In genomic region chr6:149862901-149863595, GRCh38 we compare ENCODE assay signal across 8 cellular contexts. TPM values are rescaled to one million over a fixed set of nuclear protein-coding genes. Genes with fewer than 3 reads are reported as not detected.
A peak's percentile ranks its signal among the peaks of the same experiment; 100 is the strongest.
DNase-seq lines count a peak whose midpoint lies in the region; ATAC-seq and TF ChIP-seq lines count a peak whose summit lies in the region.

No MANE protein-coding gene starts in this region.

- DNase-seq in AML-193 (lab: John Stamatoyannopoulos, UW) (peak; percentile 69 to 73), ureter (ENCODE audit: low spot score) (peak; percentile 79)
- peak; percentile 48 for DNase-seq in activated naive CD4-positive, alpha-beta T cell treated with anti-CD3 and anti-CD28 coated beads, Interleukin-2, amount 10 ng/mL, durations not matched to agents 7 days and 5 days

- H3F3A ChIP-seq in OCI-LY1 (ENCODE audit: insufficient read depth, low read length) (no peaks in the 10 kb centered on the region), neural cell (ENCODE audit: insufficient read depth, low read length, poor library complexity, severe bottlenecking) (peaks cover 3% of the 10 kb centered on the region)

- H3K27ac ChIP-seq in OCI-LY1 (ENCODE audit: low read depth, low read length, poor library complexity, severe bottlenecking), result no peak overlapping the region
- peak overlapping the region; percentile 72 to 95 (median 93) for H3K27ac ChIP-seq in gastroesophageal sphincter
- H3K27ac ChIP-seq in neural cell (ENCODE audit: low read length), result peak overlapping the region; percentile 67

- H3K27me3 Mint-ChIP-seq in activated naive CD4-positive, alpha-beta T cell treated with anti-CD3 and anti-CD28 coated beads, Interleukin-2, amount 10 ng/mL, durations not matched to agents 7 days and 5 days, result peaks cover 36% of the 10 kb centered on the region

- H3K9ac ChIP-seq in OCI-LY1 (ENCODE audit: low read length) (no peak overlapping the region; the same call in 1 of the 2 replicates), neural cell (ENCODE audit: low read length) (peak overlapping the region; percentile 84)

- no peak overlapping the region for H3K27ac Mint-ChIP-seq in activated naive CD4-positive, alpha-beta T cell treated with anti-CD3 and anti-CD28 coated beads, Interleukin-2, amount 10 ng/mL, durations not matched to agents 7 days and 5 days

- ATAC-seq in GM19025 (IDR thresholded peaks at IDR 0.05; ENCODE audit: low read depth, unreplicated experiment) (peak; percentile 9), HG03354 (IDR thresholded peaks at IDR 0.05; ENCODE audit: poor library complexity, severe bottlenecking, unreplicated experiment) (peak; percentile 43), gastroesophageal sphincter (peak; percentile 59)

- peaks cover 11% of the 10 kb centered on the region for H3K4me1 ChIP-seq in OCI-LY1 (ENCODE audit: insufficient read depth, low read length, severe bottlenecking)
- peaks cover 0 to 38% (median 5%) of the 10 kb centered on the region in 3 donors for H3K4me1 ChIP-seq in gastroesophageal sphincter

- WGBS in gastroesophageal sphincter (ENCODE audit: low coverage in 1 of 2), 2 donors, result 1 to 6% methylated on average over 3 to 15 of the region's 54 CpGs

- H3K36me3 Mint-ChIP-seq in activated naive CD4-positive, alpha-beta T cell treated with anti-CD3 and anti-CD28 coated beads, Interleukin-2, amount 10 ng/mL, durations not matched to agents 7 days and 5 days, result no peaks in the 10 kb centered on the region

- TF ChIP-seq EP300 in gastroesophageal sphincter (IDR thresholded peaks at IDR 0.05) (no peak), neural cell (conservative IDR thresholded peaks at IDR 0.05; ENCODE audit: poor library complexity, severe bottlenecking) (no peak)

- no peaks in the 10 kb centered on the region for H4K20me1 ChIP-seq in OCI-LY1 (ENCODE audit: insufficient read depth, low read length)
- no peaks in the 10 kb centered on the region for H4K20me1 ChIP-seq in neural cell (ENCODE audit: insufficient read depth)

- TF ChIP-seq RAD21 in neural cell (conservative IDR thresholded peaks at IDR 0.05), result no peak

- 0 out of 2 replicates have a peak, but pooled peaks cover 5% of the 10 kb centered on the region for H3K27me3 ChIP-seq in OCI-LY1 (ENCODE audit: insufficient read depth, low read length)
- H3K27me3 ChIP-seq in gastroesophageal sphincter, result no peaks in the 10 kb centered on the region
- H3K27me3 ChIP-seq in neural cell (ENCODE audit: insufficient read depth, low read depth, low read length), result no peaks in the 10 kb centered on the region

- peaks cover 17% of the 10 kb centered on the region for H3K4me1 Mint-ChIP-seq in activated naive CD4-positive, alpha-beta T cell treated with anti-CD3 and anti-CD28 coated beads, Interleukin-2, amount 10 ng/mL, durations not matched to agents 7 days and 5 days

- TF ChIP-seq CTCF in OCI-LY1 (IDR thresholded peaks at IDR 0.05; ENCODE audit: low read length) (no peak), gastroesophageal sphincter (IDR thresholded peaks at IDR 0.05) (no peak), neural cell (IDR thresholded peaks at IDR 0.05; ENCODE audit: poor library complexity, severe bottlenecking) (peak; percentile 20)

- H3K9me3 Mint-ChIP-seq in activated naive CD4-positive, alpha-beta T cell treated with anti-CD3 and anti-CD28 coated beads, Interleukin-2, amount 10 ng/mL, durations not matched to agents 7 days and 5 days, result no peaks in the 10 kb centered on the region

- CTCF ChIA-PET in activated naive CD4-positive, alpha-beta T cell treated with anti-CD3 and anti-CD28 coated beads, Interleukin-2, amount 10 ng/mL, durations not matched to agents 7 days and 5 days (lab: Charles Lee), result interaction anchor here (1.1 to 3.3 kb wide), 5 partner anchors 9 to 140 kb away, joined by 3 to 12 read pairs (median 3); no protein-coding TSS in a partner anchor

- H3K4me2 ChIP-seq in OCI-LY1 (ENCODE audit: low read length) (peak overlapping the region; percentile 74), neural cell (ENCODE audit: low read length) (peak overlapping the region; percentile 16)

- H3K79me2 ChIP-seq in OCI-LY1 (ENCODE audit: insufficient read depth, low read length), result no peaks in the 10 kb centered on the region
- peaks cover 24% of the 10 kb centered on the region for H3K79me2 ChIP-seq in neural cell (replicated peaks; ENCODE audit: insufficient read depth, low read length)

- H3K9me3 ChIP-seq in OCI-LY1 (ENCODE audit: low read length) (no peaks in the 10 kb centered on the region), gastroesophageal sphincter (no peaks in the 10 kb centered on the region), neural cell (ENCODE audit: low read length) (no peaks in the 10 kb centered on the region)

- no peaks in the 10 kb centered on the region for H3K9me2 ChIP-seq in OCI-LY1 (ENCODE audit: low read depth, low read length)
- H3K9me2 ChIP-seq in neural cell (ENCODE audit: insufficient read depth, low read length), result no peaks in the 10 kb centered on the region

- H3K4me3 ChIP-seq in OCI-LY1 (ENCODE audit: low read depth, low read length, poor library complexity, severe bottlenecking) (peak overlapping the region; percentile 64), gastroesophageal sphincter (peak overlapping the region; percentile 52 to 87), neural cell (ENCODE audit: low read length) (peak overlapping the region; percentile 70)

- peak in 1 of 2 donors; percentile 44 for TF ChIP-seq POLR2A in gastroesophageal sphincter (IDR thresholded peaks at IDR 0.05)

- H3K4me3 Mint-ChIP-seq in activated naive CD4-positive, alpha-beta T cell treated with anti-CD3 and anti-CD28 coated beads, Interleukin-2, amount 10 ng/mL, durations not matched to agents 7 days and 5 days, result peak overlapping the region; percentile 80

- H2AFZ ChIP-seq in OCI-LY1 (ENCODE audit: low read length) (no peak overlapping the region), neural cell (ENCODE audit: low read depth, low read length) (no peak overlapping the region)

- H3K36me3 ChIP-seq in OCI-LY1 (ENCODE audit: insufficient read depth, low read length) (no peaks in the 10 kb centered on the region), gastroesophageal sphincter (no peaks in the 10 kb centered on the region), neural cell (ENCODE audit: insufficient read depth, low read length) (no peaks in the 10 kb centered on the region)

TF ChIP-seq in neural cell, 6 proteins besides CTCF, POLR2A, EP300 and RAD21:
- TF ChIP-seq POLR2AphosphoS5 (IDR thresholded peaks at IDR 0.05), result peak; percentile 38
- no peak for TF ChIP-seq MXI1 (conservative IDR thresholded peaks at IDR 0.05; ENCODE audit: poor library complexity, severe bottlenecking)
- TF ChIP-seq SMC3 (conservative IDR thresholded peaks at IDR 0.05; ENCODE audit: poor library complexity), result no peak
- no peak for TF ChIP-seq EZH2 (IDR thresholded peaks at IDR 0.05; ENCODE audit: borderline replicate concordance, insufficient read depth, low read length, poor library complexity, severe bottlenecking)
- TF ChIP-seq TAF1 (IDR thresholded peaks at IDR 0.05; ENCODE audit: low read depth), result peak; percentile 19
- no peak for TF ChIP-seq REST (IDR thresholded peaks at IDR 0.05; ENCODE audit: borderline replicate concordance)

RNA-seq across cellular contexts. Expression of gene LRP11, which starts 1.1 kb away (rescaled TPM):
- 10 to 100 TPM; 17.9 to 33.3 (median 29.6) TPM for total RNA-seq in gastroesophageal sphincter
- polyA plus RNA-seq in neural cell, result 53.5 and 57.0 TPM in 2 replicates
- polyA minus RNA-seq in neural cell, result 70.6 and 71.3 TPM in 2 replicates
- total RNA-seq in ureter, result 73.6 TPM

RNA-seq across cellular contexts. Expression of gene RAET1E, which starts 34.9 kb away (rescaled TPM):
- total RNA-seq in gastroesophageal sphincter, result under 1 TPM in 1 of 4 donors, not detected in 3; 0.69 TPM
- polyA plus RNA-seq in neural cell, result not detected in 2 replicates
- not detected in 2 replicates for polyA minus RNA-seq in neural cell
- 5.5 TPM for total RNA-seq in ureter

RNA-seq across cellular contexts. Expression of gene RAET1G, which starts 59.9 kb away (rescaled TPM):
- 1 to 10 TPM in 1 of 4 donors, not detected in 3; 1.4 TPM for total RNA-seq in gastroesophageal sphincter
- polyA plus RNA-seq in neural cell, result not detected in 2 replicates
- polyA minus RNA-seq in neural cell, result not detected in 2 replicates
- 5.2 TPM for total RNA-seq in ureter

Comparison
In these comparisons a context has a peak if more than half of its experiments do, and no peak if none do; other contexts are left out.
1. ATAC-seq: peak in every context shown above with its lines; median percentile 59 in gastroesophageal sphincter; 43 in HG03354; 9 in GM19025.